Comparison of ENCODE assay signal across 10 cellular contexts in genomic region chr7:27102578-27103442, GRCh38. TPM values are rescaled to one million over a fixed set of nuclear protein-coding genes. Genes with fewer than 3 reads are reported as not detected.
A peak's percentile ranks its signal among the peaks of the same experiment; 100 is the strongest.
DNase-seq lines count a peak whose midpoint lies in the region; ATAC-seq, FAIRE-seq and TF ChIP-seq lines count a peak whose summit lies in the region.
"Had no signal": no experiment of that assay in that cellular context is flagged by ENCODE, and none has a peak within 500 bp of the region (broad histone marks: within the 10 kb centered on the region; RNA-seq: fewer than 3 reads in every experiment).

TSS of gene HOXA2 (minus strand) at chr7:27102683. CDS start at chr7:27102500, 183 bp downstream.

- peaks cover 14% of the 10 kb centered on the region for H3K4me1 ChIP-seq in Loucy (ENCODE audit: insufficient read depth, low read length, poor library complexity, severe bottlenecking)
- no peaks in the 10 kb centered on the region for H3K4me1 ChIP-seq in GM12878 (ENCODE audit: control insufficient read depth, insufficient read depth, low read length)
- H3K4me1 ChIP-seq in spleen, result peaks cover 12 to 96% (median 50%) of the 10 kb centered on the region in 6 donors

- no peaks in the 10 kb centered on the region for H3K9me2 ChIP-seq in Loucy (replicated peaks; ENCODE audit: low read depth, low read length)

- H4K20me1 ChIP-seq in Loucy (ENCODE audit: insufficient read depth, low read length, poor library complexity, severe bottlenecking) (peaks cover 15% of the 10 kb centered on the region), GM12878 (ENCODE audit: control insufficient read depth, insufficient read depth) (no peaks in the 10 kb centered on the region)

- H3K9ac ChIP-seq in Loucy (ENCODE audit: low read depth, low read length, poor library complexity, severe bottlenecking), result peak within 1 kb of the TSS; percentile 87
- H3K9ac ChIP-seq in GM12878 (ENCODE audit: control insufficient read depth, insufficient read depth, low read length), result no peak within 1 kb of the TSS

- no peak for FAIRE-seq in GM12878 (lab: Jason Lieb, UNC)

- H3F3A ChIP-seq in Loucy (ENCODE audit: low read depth), result no peaks in the 10 kb centered on the region

- no peak for DNase-seq in GM12878 (ENCODE audit: low read depth, low spot score)
- peak; percentile 95 for DNase-seq in left kidney (ENCODE audit: low read depth, low spot score)
- no peak for DNase-seq in spleen
- DNase-seq in KG1 (lab: John Stamatoyannopoulos, UW), result no peak
- no peak for DNase-seq in UCSD-AML1 (lab: John Stamatoyannopoulos, UW; ENCODE audit: unreplicated experiment)
- no peak for DNase-seq in DMS153 treated with DMSO at 0.1 percent for 48 hours (lab: John Stamatoyannopoulos, UW; ENCODE audit: unreplicated experiment)
- DNase-seq: posterior cingulate gyrus, T1000 had no signal

- in situ Hi-C loops in GM12878 (cut with MboI), result no loop called here

- H3K27ac ChIP-seq in GM12878 (ENCODE audit: control insufficient read depth, insufficient read depth) (no peak within 1 kb of the TSS), spleen (peak within 1 kb of the TSS; percentile 35 to 93 (median 78))

- 53% methylated on average over 28 of the region's 29 CpGs for WGBS in GM12878 (ENCODE audit: insufficient coverage, insufficient replicate concordance, low lambda C conversion rate, missing lambda C conversion rate)
- 20 to 21% (median 21%) methylated on average over 29 of the region's 29 CpGs for WGBS in spleen, 5 donors

- no peak within 1 kb of the TSS for H2AFZ ChIP-seq in Loucy (ENCODE audit: low read length)
- no peak within 1 kb of the TSS for H2AFZ ChIP-seq in GM12878 (ENCODE audit: control insufficient read depth, low read depth, low read length)

- H3K36me3 ChIP-seq in Loucy (ENCODE audit: insufficient read depth, low read length) (peaks cover 27% of the 10 kb centered on the region; the same call in 1 of the 2 replicates), GM12878 (ENCODE audit: control insufficient read depth in 2 of 2, insufficient read depth in 2 of 2, low read length in 1 of 2) (no peaks in the 10 kb centered on the region), spleen (peaks cover 0 to 29% (median 0%) of the 10 kb centered on the region in 6 donors)

- ATAC-seq in GM12878 (peak; percentile 24; the same call in 2 of the 3 replicates), HG02798 (IDR thresholded peaks at IDR 0.05; ENCODE audit: poor library complexity, unreplicated experiment) (no peak)

- no peaks in the 10 kb centered on the region for H3K9me3 ChIP-seq in Loucy (ENCODE audit: insufficient read depth, low read depth, low read length)
- H3K9me3 ChIP-seq in GM12878 (replicated peaks; ENCODE audit: control insufficient read depth, insufficient read depth, low read length), result no peaks in the 10 kb centered on the region; the same call in 2 of the 3 replicates
- H3K9me3 ChIP-seq in spleen, result no peaks in the 10 kb centered on the region

- TF ChIP-seq POLR2A in GM12878 (IDR thresholded peaks at IDR 0.05; ENCODE audit: low read depth, low read length) (no peak), spleen (IDR thresholded peaks at IDR 0.05) (peak in 1 of 3 donors; percentile 40)

- TF ChIP-seq CTCF in Loucy (conservative IDR thresholded peaks at IDR 0.05; ENCODE audit: low read length), result no peak
- TF ChIP-seq CTCF in GM12878 (IDR thresholded peaks at IDR 0.05 in 2 of 3, conservative IDR thresholded peaks at IDR 0.05 in 1 of 3; ENCODE audit: control insufficient read depth in 2 of 3, extremely low read depth in 1 of 3, insufficient read depth in 1 of 3, low read depth in 3 of 3, low read length in 3 of 3), result no peak
- TF ChIP-seq CTCF in spleen (IDR thresholded peaks at IDR 0.05 in 8 of 11, conservative IDR thresholded peaks at IDR 0.05 in 3 of 11), result no peak

- RAD21 ChIA-PET in GM12878 (lab: Charles Lee; ENCODE audit: unreplicated experiment), result no interaction called here

- peak within 1 kb of the TSS; percentile 88 for H3K4me3 ChIP-seq in Loucy (ENCODE audit: low read length, poor library complexity, severe bottlenecking)
- H3K4me3 ChIP-seq in GM12878, result no peak within 1 kb of the TSS
- H3K4me3 ChIP-seq in spleen, result peak within 1 kb of the TSS in 7 of 8 donors; percentile 20 to 65 (median 29)

- H3K79me2 ChIP-seq in Loucy (ENCODE audit: insufficient read depth, low read length) (peaks cover 75% of the 10 kb centered on the region), GM12878 (ENCODE audit: control insufficient read depth, insufficient read depth, low read length) (no peaks in the 10 kb centered on the region)

- TF ChIP-seq EP300 in GM12878 (IDR thresholded peaks at IDR 0.05; ENCODE audit: borderline replicate concordance in 1 of 2, control insufficient read depth in 1 of 2, low read depth in 2 of 2, low read length in 2 of 2), result no peak

- CTCF ChIA-PET in GM12878 (lab: Yijun Ruan, JAX), result no interaction called here

- peak within 1 kb of the TSS; percentile 95 for H3K4me2 ChIP-seq in Loucy (ENCODE audit: low read depth, low read length, poor library complexity, severe bottlenecking)
- no peak within 1 kb of the TSS for H3K4me2 ChIP-seq in GM12878 (ENCODE audit: control insufficient read depth, insufficient read depth)

- POLR2A ChIA-PET in GM12878 (lab: Charles Lee), result no interaction called here

- no peak for TF ChIP-seq RAD21 in GM12878 (IDR thresholded peaks at IDR 0.05; ENCODE audit: insufficient read depth, low read depth, low read length)

- SMC1A ChIA-PET in GM12878 (lab: Charles Lee; ENCODE audit: uncharacterized antibody, unreplicated experiment), result no interaction called here

- intact Hi-C loops in GM12878 (cut with micrococcal nuclease; ENCODE audit: unreplicated experiment), result no loop called here
- intact Hi-C loops in spleen (cut with DNase I; ENCODE audit: low total_unique reads), result no loop called here

- no TSS peak for BruUV-seq in GM12878 (replicated peaks; lab: Mats Ljungman, UMichigan)

- H3K27me3 ChIP-seq in Loucy (ENCODE audit: insufficient read depth, low read length, poor library complexity, severe bottlenecking) (no peaks in the 10 kb centered on the region), GM12878 (replicated peaks in 1 of 2; ENCODE audit: control insufficient read depth in 2 of 2, insufficient read depth in 2 of 2, low read length in 1 of 2) (peaks cover 4% of the 10 kb centered on the region in 2 experiments), spleen (replicated peaks in 1 of 7) (peaks cover 0 to 86% (median 19%) of the 10 kb centered on the region in 7 donors)

TF ChIP-seq in GM12878, 131 proteins besides CTCF, POLR2A, EP300 and RAD21:
- TF ChIP-seq TARDBP (IDR thresholded peaks at IDR 0.05; ENCODE audit: borderline replicate concordance), result no peak
- TF ChIP-seq MYB (IDR thresholded peaks at IDR 0.05; ENCODE audit: borderline replicate concordance, low read depth, low read length), result no peak
- TF ChIP-seq SMAD1 (IDR thresholded peaks at IDR 0.05; ENCODE audit: low read depth, partially characterized antibody), result no peak
- no peak for TF ChIP-seq MLLT1 (IDR thresholded peaks at IDR 0.05)

RNA-seq across cellular contexts. Expression of gene HOXA2, which starts in this region (rescaled TPM):
- not detected in 2 replicates for total RNA-seq in GM12878 (2013; cell fraction: nucleolus; rRNA removed)
- total RNA-seq in GM12878 (2014; rRNA removed) (not detected in 2 replicates), GM12878 (2014; rRNA removed; fragmentation: Illumina TruSeq; extraction: Trizol) (not detected in 2 replicates), GM12878 (2021) (not detected in 2 replicates), spleen (1 to 10 TPM in 4 of 7 donors, under 1 TPM in 3; 0.70 to 2.8 (median 1.3) TPM)
- not detected for polyA plus RNA-seq in GM12878 (2011; ENCODE audit: low read depth)
- polyA plus RNA-seq in GM12878 (2011; rRNA removed) (not detected in 2 replicates), GM12878 (2014; fragmentation: Illumina TruSeq; extraction: Trizol) (not detected in 2 replicates), GM12878 (2014; fragmentation: Nextera tagmentation; extraction: Ambion mirVana) (not detected), GM12878 (2014; rRNA removed) (not detected in 2 replicates), GM12878 (2016; fragmentation: Nextera tagmentation; extraction: Ambion mirVana) (not detected), spleen (under 1 TPM; 0.41 to 0.83 (median 0.55) TPM)
- 0.03 TPM in 1 of 2 replicates, not detected in the other for polyA plus RNA-seq in GM12878 (2011; cell fraction: cytosol; rRNA removed)
- not detected in 2 replicates for polyA plus RNA-seq in GM12878 (2011; cell fraction: nucleus; rRNA removed)
- polyA plus RNA-seq in GM12878 (2012), result 0.07 TPM in 1 of 2 replicates, not detected in the other
- not detected in 2 replicates for polyA minus RNA-seq in GM12878 (2011; rRNA and poly(A)+ RNA removed)
- not detected in 2 replicates for polyA minus RNA-seq in GM12878 (2011; cell fraction: cytosol; rRNA and poly(A)+ RNA removed)
- not detected in 2 replicates for polyA minus RNA-seq in GM12878 (2011; cell fraction: nucleus; rRNA and poly(A)+ RNA removed)

Comparison
In these comparisons a context has a peak if more than half of its experiments do, and no peak if none do; other contexts are left out.
1. Peak in ATAC-seq in GM12878; RNA of the gene not detected or under 1 TPM.